Comparison of ENCODE assay signal across 11 cellular contexts in the genomic region with DNA sequence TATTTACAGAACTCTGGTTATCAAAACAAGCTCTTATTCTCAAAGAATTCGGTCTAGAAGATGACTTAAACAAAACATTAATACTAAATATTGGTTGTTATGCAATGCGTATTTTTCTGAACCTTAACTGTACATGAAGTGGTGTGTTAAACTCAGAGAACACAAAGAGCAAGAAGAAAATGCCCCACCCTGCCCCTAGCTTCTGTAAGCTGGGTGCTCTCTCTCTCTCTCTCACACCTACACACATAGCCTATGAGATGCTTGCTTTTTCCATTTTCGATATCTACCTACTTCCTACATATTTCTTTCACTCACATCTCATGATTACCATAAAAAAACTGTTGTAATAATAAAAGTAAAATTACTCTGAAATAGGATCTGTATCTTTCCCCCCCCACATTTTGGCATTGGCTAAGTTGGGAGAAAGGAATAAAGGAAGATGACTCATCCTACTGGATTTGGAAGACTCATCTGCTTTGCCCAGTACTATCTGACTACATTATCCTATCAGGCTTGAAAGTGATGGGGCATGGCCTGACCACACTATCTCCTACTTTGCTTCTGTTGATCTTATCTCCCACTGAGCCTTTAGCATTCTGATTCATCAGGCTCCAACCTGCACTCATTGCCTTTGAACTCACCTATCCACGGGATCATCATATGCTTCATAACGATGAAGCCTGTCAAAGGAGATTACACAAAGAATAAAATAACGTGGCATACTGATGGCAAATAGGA. TPM values are rescaled to one million over a fixed set of nuclear protein-coding genes. Genes with fewer than 3 reads are reported as not detected.
DNase-seq lines count a peak whose midpoint lies in the region; ATAC-seq and TF ChIP-seq lines count a peak whose summit lies in the region.
"Had no signal": no experiment of that assay in that cellular context is flagged by ENCODE, and none has a peak within 500 bp of the region (broad histone marks: within the 10 kb centered on the region; RNA-seq: fewer than 3 reads in every experiment).

No MANE protein-coding gene starts in this region.

- no peaks in the 10 kb centered on the region for H3K27me3 ChIP-seq in A673 (replicated peaks; ENCODE audit: insufficient read depth, low read depth, low read length, poor library complexity)
- H3K27me3 ChIP-seq: SJSA1 had no signal

- intact Hi-C loops in A673 (cut with micrococcal nuclease; ENCODE audit: unreplicated experiment) = no loop called here

- DNase-seq in A673 (ENCODE audit: low spot score) (peak; percentile 25), SW480 (ENCODE audit: low spot score) (peak; percentile 54), glomerular visceral epithelial cell (ENCODE audit: extremely low spot score) (peak; percentile 83), NCI-H748 (lab: John Stamatoyannopoulos, UW; ENCODE audit: unreplicated experiment) (no peak), GM10266 (ENCODE audit: extremely low spot score) (no peak), superior temporal gyrus (ENCODE audit: extremely low spot score) (no peak), GF-D8 (lab: John Stamatoyannopoulos, UW) (no peak)
- DNase-seq: NCI-H1694; stimulated activated naive CD8-positive, alpha-beta T cell treated with anti-CD3 and anti-CD28 coated beads, Interleukin-15, amount 100 ng/mL, for 72 hours had no signal

- peaks cover 17% of the 10 kb centered on the region for H3K9me3 ChIP-seq in A673 (ENCODE audit: low read depth, low read length, poor library complexity, severe bottlenecking)
- H3K9me3 ChIP-seq: SJSA1 had no signal

- POLR2A ChIA-PET in A673 (lab: Charles Lee; ENCODE audit: low non-redundant PET) = no interaction called here

- no peak for TF ChIP-seq CTCF in A673 (conservative IDR thresholded peaks at IDR 0.05; ENCODE audit: low read depth, low read length)
- TF ChIP-seq CTCF in GM10266 (IDR thresholded peaks at IDR 0.05; ENCODE audit: control insufficient read depth, insufficient read depth, low read depth, missing control alignments) = no peak

- CTCF ChIA-PET in A673 (lab: Charles Lee) = interaction anchor here (0.7 kb wide), 1 partner anchor 360 kb away, joined by 3 read pairs; no protein-coding TSS in a partner anchor

- no TSS peak for BruUV-seq in A673 (replicated peaks; lab: Mats Ljungman, UMichigan)

- H3K36me3 ChIP-seq in A673 (ENCODE audit: insufficient read depth, low read length, poor library complexity, severe bottlenecking) = peaks cover 9% of the 10 kb centered on the region

- H3K4me3 ChIP-seq in A673 (ENCODE audit: low read depth, low read length, poor library complexity, severe bottlenecking) = no peak overlapping the region
- H3K4me3 ChIP-seq: SJSA1 had no signal

- H3K4me1 ChIP-seq in A673 (ENCODE audit: insufficient read depth, low read length, poor library complexity, severe bottlenecking) = peaks cover 6% of the 10 kb centered on the region

- no peak overlapping the region for H3K27ac ChIP-seq in A673 (ENCODE audit: low read depth, low read length, poor library complexity, severe bottlenecking)
- H3K27ac ChIP-seq: SJSA1 had no signal

- ATAC-seq in GM19372 (IDR thresholded peaks at IDR 0.05; ENCODE audit: low read depth, unreplicated experiment) = peak; percentile 14
- ATAC-seq: stimulated activated naive CD8-positive, alpha-beta T cell treated with anti-CD3 and anti-CD28 coated beads, Interleukin-15, amount 100 ng/mL, for 72 hours had no signal

RNA-seq across cellular contexts. Expression of a gene that starts 2.9 kb away (rescaled TPM):
- total RNA-seq in A673 (2021) = 45.6 and 46.3 TPM in 2 replicates

RNA-seq across cellular contexts. Expression of a gene that starts 3.0 kb away (rescaled TPM):
- 29.7 and 33.9 TPM in 2 replicates for total RNA-seq in A673 (2021)

RNA-seq across cellular contexts. Expression of a gene that starts 56.3 kb away (rescaled TPM):
- not detected in 2 replicates for total RNA-seq in A673 (2021)
- total RNA-seq: SJSA1 had no signal

Comparison
In these comparisons a context has a peak if more than half of its experiments do, and no peak if none do; other contexts are left out.
1. DNase-seq: peak in A673 (single experiment), SW480 (single experiment) and glomerular visceral epithelial cell (single experiment); none in NCI-H748 (single experiment), GM10266 (single experiment), superior temporal gyrus (single experiment) and GF-D8 (single experiment).